ENCODE assay signal across 15 cellular contexts in genomic region chr12:46808955-46809697, GRCh38. TPM values are rescaled to one million over a fixed set of nuclear protein-coding genes. Genes with fewer than 3 reads are reported as not detected.
DNase-seq lines count a peak whose midpoint lies in the region; ATAC-seq and TF ChIP-seq lines count a peak whose summit lies in the region.
"Had no signal": no experiment of that assay in that cellular context is flagged by ENCODE, and none has a peak within 500 bp of the region (broad histone marks: within the 10 kb centered on the region; RNA-seq: fewer than 3 reads in every experiment).

No MANE protein-coding gene starts in this region.

- DNase-seq in iPS-NIHi11 (ENCODE audit: low spot score) (peak; percentile 9), right lobe of liver (no peak), SW480 (ENCODE audit: low spot score) (no peak), dorsolateral prefrontal cortex (no peak), SJCRH30 (no peak)
- DNase-seq: ACHN; CD4-positive, CD25-positive, alpha-beta regulatory T cell; DMS79; GM23248; H9 had no signal

- H3K9me3 ChIP-seq in HEK293 (ENCODE audit: control insufficient read depth, insufficient read depth, low read depth, low read length), result no peaks in the 10 kb centered on the region
- H3K9me3 ChIP-seq in right lobe of liver, result no peaks in the 10 kb centered on the region
- 0 out of 2 replicates have a peak, but pooled peaks cover 8% of the 10 kb centered on the region for H3K9me3 ChIP-seq in SJCRH30 (replicated peaks)
- H3K9me3 ChIP-seq: BLaER1 treated with 17β-estradiol and CSF1 and Interleukin-3, amounts not matched to agents 10 nM and 100 nM had no signal

- H3K36me3 ChIP-seq in HEK293 (ENCODE audit: control insufficient read depth in 2 of 2, insufficient read depth in 1 of 2, low read length in 2 of 2) (no peaks in the 10 kb centered on the region), right lobe of liver (no peaks in the 10 kb centered on the region), SJCRH30 (no peaks in the 10 kb centered on the region; the same call in 1 of the 2 replicates)
- H3K36me3 ChIP-seq: BLaER1 treated with 17β-estradiol and CSF1 and Interleukin-3, amounts not matched to agents 10 nM and 100 nM had no signal

- POLR2A ChIA-PET in HEK293 (lab: Yijun Ruan, JAX), result no interaction called here

- no peak overlapping the region for H3K4me3 ChIP-seq in HEK293 (ENCODE audit: low read depth, low read length)
- peak overlapping the region in 1 of 3 donors; percentile 11 for H3K4me3 ChIP-seq in right lobe of liver
- no peak overlapping the region for H3K4me3 ChIP-seq in dorsolateral prefrontal cortex
- H3K4me3 ChIP-seq in SJCRH30, result no peak overlapping the region
- H3K4me3 ChIP-seq: BLaER1 treated with 17β-estradiol and CSF1 and Interleukin-3, amounts not matched to agents 10 nM and 100 nM; GM12878; GM23248 had no signal

- intact Hi-C loops in right lobe of liver (cut with DNase I), result no loop called here
- intact Hi-C loops in dorsolateral prefrontal cortex (cut with DNase I), result no loop called here

- TF ChIP-seq POLR2A in right lobe of liver (IDR thresholded peaks at IDR 0.05), result no peak

- CTCF ChIA-PET in HEK293 (lab: Yijun Ruan, JAX), result no interaction called here

- WGBS in right lobe of liver (ENCODE audit: insufficient coverage, low coverage, low lambda C conversion rate, missing lambda C conversion rate), result 33% methylated on average over 5 of the region's 5 CpGs

- H3K27me3 ChIP-seq in right lobe of liver (no peaks in the 10 kb centered on the region), dorsolateral prefrontal cortex (peaks cover 0 to 7% (median 0%) of the 10 kb centered on the region in 45 donors), SJCRH30 (no peaks in the 10 kb centered on the region)
- H3K27me3 ChIP-seq: BLaER1 treated with 17β-estradiol and CSF1 and Interleukin-3, amounts not matched to agents 10 nM and 100 nM had no signal

- TF ChIP-seq CTCF in HEK293 (tag by site-specific recombination; IDR thresholded peaks at IDR 0.05) (no peak), right lobe of liver (IDR thresholded peaks at IDR 0.05) (no peak), dorsolateral prefrontal cortex (IDR thresholded peaks at IDR 0.05 in 54 of 56, conservative IDR thresholded peaks at IDR 0.05 in 2 of 56; ENCODE audit: low read depth in 1 of 56, partially characterized antibody in 56 of 56) (no peak)

- H3K27ac ChIP-seq in HEK293 (ENCODE audit: extremely low read depth, low read depth, low read length), result no peak overlapping the region
- peak overlapping the region; percentile 56 to 92 (median 85) for H3K27ac ChIP-seq in right lobe of liver
- H3K27ac ChIP-seq in dorsolateral prefrontal cortex, result no peak overlapping the region
- no peak overlapping the region for H3K27ac ChIP-seq in SJCRH30
- H3K27ac ChIP-seq: BLaER1 treated with 17β-estradiol and CSF1 and Interleukin-3, amounts not matched to agents 10 nM and 100 nM; GM23248 had no signal

- H3K4me1 ChIP-seq in HEK293 (ENCODE audit: control insufficient read depth, insufficient read depth, low read length) (no peaks in the 10 kb centered on the region), right lobe of liver (peaks cover 0 to 47% (median 12%) of the 10 kb centered on the region in 4 donors), SJCRH30 (0 out of 2 replicates have a peak, but pooled peaks cover 2% of the 10 kb centered on the region)

- ATAC-seq in SK-N-SH treated with all-trans-retinoic acid at 6 μM for 48 hours (peak; percentile 52), right lobe of liver (peak; percentile 47 to 60 (median 50))
- ATAC-seq: GM12878 had no signal

TF ChIP-seq in HEK293, 187 proteins besides CTCF, POLR2A, EP300 and RAD21:
- TF ChIP-seq ZNF624 (tag by site-specific recombination; IDR thresholded peaks at IDR 0.05) (no peak), SCRT2 (tag by site-specific recombination; IDR thresholded peaks at IDR 0.05) (peak; percentile 41; the same call in 1 of the 2 replicates), SP2 (tag by site-specific recombination; IDR thresholded peaks at IDR 0.05) (no peak), ZNF266 (tag by site-specific recombination; IDR thresholded peaks at IDR 0.05; ENCODE audit: low read depth) (no peak)

TF ChIP-seq in SK-N-SH treated with all-trans-retinoic acid at 6 μM for 48 hours, 23 proteins besides CTCF, POLR2A, EP300 and RAD21:
- no peak for TF ChIP-seq CSRNP3 (CRISPR knock-in tag; IDR thresholded peaks at IDR 0.05)
- TF ChIP-seq ZFP3 (CRISPR knock-in tag; IDR thresholded peaks at IDR 0.05), result no peak
- TF ChIP-seq PPARA (CRISPR knock-in tag; IDR thresholded peaks at IDR 0.05; ENCODE audit: borderline replicate concordance), result no peak
- TF ChIP-seq SNAI2 (CRISPR knock-in tag; IDR thresholded peaks at IDR 0.05), result no peak
- TF ChIP-seq TSHZ2 (CRISPR knock-in tag; IDR thresholded peaks at IDR 0.05), result no peak
- TF ChIP-seq ARNTL (CRISPR knock-in tag; IDR thresholded peaks at IDR 0.05; ENCODE audit: borderline replicate concordance, low read depth), result no peak
- no peak for TF ChIP-seq ISL1 (CRISPR knock-in tag; IDR thresholded peaks at IDR 0.05)
- no peak for TF ChIP-seq ESRRG (CRISPR knock-in tag; IDR thresholded peaks at IDR 0.05)
- TF ChIP-seq TOX (CRISPR knock-in tag; IDR thresholded peaks at IDR 0.05; ENCODE audit: borderline replicate concordance), result no peak
- TF ChIP-seq POU6F1 (CRISPR knock-in tag; IDR thresholded peaks at IDR 0.05; ENCODE audit: borderline replicate concordance, low read depth), result no peak
- no peak for TF ChIP-seq ZNF565 (CRISPR knock-in tag; conservative IDR thresholded peaks at IDR 0.05; ENCODE audit: low read depth)
- no peak for TF ChIP-seq ZNF70 (CRISPR knock-in tag; IDR thresholded peaks at IDR 0.05)

RNA-seq across cellular contexts. Expression of gene SLC38A4, which starts 16.7 kb away (rescaled TPM):
- 100 to 1,000 TPM; 158 to 604 (median 295) TPM for total RNA-seq in right lobe of liver
- 1 to 10 TPM in 2 of 120 experiments, under 1 TPM in 52, not detected in 66; 0.10 to 1.2 (median 0.34) TPM for total RNA-seq in dorsolateral prefrontal cortex
- 3.9 and 5.5 TPM in 2 replicates for total RNA-seq in SJCRH30 (2014; rRNA removed; shearing (Covaris generic))
- total RNA-seq: CD4-positive, CD25-positive, alpha-beta regulatory T cell; HT1080 had no signal

Comparison
In these comparisons a context has a peak if more than half of its experiments do, and no peak if none do; other contexts are left out.
1. H3K27ac ChIP-seq: peak in right lobe of liver (3 of 3); none in HEK293 (single experiment), dorsolateral prefrontal cortex (0 of 59) and SJCRH30 (single experiment).
2. RNA of gene SLC38A4, which starts 16.7 kb away (total RNA-seq): 158 to 604 TPM in right lobe of liver; 3.9 to 5.5 TPM in SJCRH30 and 0.10 to 1.2 TPM in dorsolateral prefrontal cortex; every median in the first group is over 10 times any median in the second.